ENCODE assay signal across 1 cellular context in genomic region chr19:18558595-18558994, GRCh38.
TF ChIP-seq lines count a peak whose summit lies in the region.

No MANE protein-coding gene starts in this region.

TF ChIP-seq in HepG2, 621 proteins besides CTCF, POLR2A, EP300 and RAD21:
- TF ChIP-seq, protein P1, sequence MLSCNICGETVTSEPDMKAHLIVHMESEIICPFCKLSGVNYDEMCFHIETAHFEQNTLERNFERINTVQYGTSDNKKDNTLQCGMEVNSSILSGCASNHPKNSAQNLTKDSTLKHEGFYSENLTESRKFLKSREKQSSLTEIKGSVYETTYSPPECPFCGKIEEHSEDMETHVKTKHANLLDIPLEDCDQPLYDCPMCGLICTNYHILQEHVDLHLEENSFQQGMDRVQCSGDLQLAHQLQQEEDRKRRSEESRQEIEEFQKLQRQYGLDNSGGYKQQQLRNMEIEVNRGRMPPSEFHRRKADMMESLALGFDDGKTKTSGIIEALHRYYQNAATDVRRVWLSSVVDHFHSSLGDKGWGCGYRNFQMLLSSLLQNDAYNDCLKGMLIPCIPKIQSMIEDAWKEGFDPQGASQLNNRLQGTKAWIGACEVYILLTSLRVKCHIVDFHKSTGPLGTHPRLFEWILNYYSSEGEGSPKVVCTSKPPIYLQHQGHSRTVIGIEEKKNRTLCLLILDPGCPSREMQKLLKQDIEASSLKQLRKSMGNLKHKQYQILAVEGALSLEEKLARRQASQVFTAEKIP (CRISPR knock-in tag; IDR thresholded peaks at IDR 0.05; ENCODE audit: borderline replicate concordance) = no peak
- TF ChIP-seq TFDP2 (CRISPR knock-in tag; IDR thresholded peaks at IDR 0.05) (no peak), CENPX (CRISPR knock-in tag; IDR thresholded peaks at IDR 0.05) (0 out of 2 replicates have a peak, but pooled peaks have one; percentile 35), ZSCAN20 (CRISPR knock-in tag; IDR thresholded peaks at IDR 0.05; ENCODE audit: borderline replicate concordance) (no peak), PLSCR1 (CRISPR knock-in tag; IDR thresholded peaks at IDR 0.05; ENCODE audit: borderline replicate concordance) (0 out of 2 replicates have a peak, but pooled peaks have one; percentile 40), NR2F6 (IDR thresholded peaks at IDR 0.05) (no peak), NR2F6 (CRISPR knock-in tag; IDR thresholded peaks at IDR 0.05) (no peak)
